Comparison of ENCODE assay signal across 21 cellular contexts in the genomic region with DNA sequence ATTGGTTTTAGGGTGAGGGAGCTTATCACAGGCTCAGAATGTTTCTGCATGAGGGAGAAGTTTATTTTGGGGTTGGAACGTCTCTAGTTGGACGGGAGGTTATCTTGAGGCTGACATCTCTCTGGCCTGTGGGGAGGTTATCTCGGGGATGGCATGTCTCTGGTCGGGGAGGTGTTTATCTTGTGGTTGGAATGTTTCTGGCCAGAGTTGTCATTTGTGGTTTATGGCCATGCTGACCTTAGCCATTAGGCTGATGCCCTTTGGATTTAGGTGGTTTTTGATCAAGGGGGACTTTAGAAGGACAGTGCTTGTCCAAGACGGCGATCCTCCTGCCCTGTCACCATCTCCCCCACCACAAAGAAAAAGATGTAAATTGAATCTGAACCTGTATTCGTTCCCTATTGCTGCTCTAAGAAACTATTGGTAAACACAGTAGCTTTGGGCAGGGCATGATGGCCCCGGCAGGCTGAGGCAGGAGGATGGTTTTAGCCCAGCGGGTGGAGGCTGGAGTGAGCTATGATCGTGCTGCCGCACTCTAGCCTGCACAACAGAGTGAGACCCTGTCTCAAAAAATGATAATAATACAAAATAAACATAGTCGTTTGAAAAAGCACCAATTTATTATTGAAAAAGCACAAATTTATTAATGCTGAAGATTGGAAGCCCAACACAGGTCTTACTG.
"Had no signal": no experiment of that assay in that cellular context is flagged by ENCODE, and none has a peak within 500 bp of the region (broad histone marks: within the 10 kb centered on the region; RNA-seq: fewer than 3 reads in every experiment).

No MANE protein-coding gene starts in this region.

- H3K4me1 Mint-ChIP-seq: neural crest cell; stimulated activated effector memory CD8-positive, alpha-beta T cell treated with anti-CD3 and anti-CD28 coated beads, Interleukin-12 subunit alpha, Interleukin-12 subunit beta, amount 100 ng/mL, for 72 hours had no signal

- FAIRE-seq: endothelial cell of umbilical vein, urothelium cell line had no signal

- H3K9me3 ChIP-seq: body of pancreas, thyroid gland had no signal

- DNase-seq: activated CD4-positive, alpha-beta T cell treated with anti-CD3 and anti-CD28 coated beads, Interleukin-2, amount 50 U/mL, for 48 hours; activated CD8-positive, alpha-beta memory T cell treated with anti-CD3 and anti-CD28 coated beads, Interleukin-2, amount 10 ng/mL, durations not matched to agents 7 days and 5 days; activated T-cell treated with anti-CD3 and anti-CD28 coated beads, Interleukin-2, amount 50 U/mL, for 1 hour; amygdala; body of pancreas; cerebellar nuclear complex; effector CD8-positive, alpha-beta T cell; foreskin keratinocyte; glutamatergic neuron; hypothalamus; kidney glomerular epithelial cell; sigmoid colon; stimulated activated CD4-positive, alpha-beta T cell treated with anti-CD3 and anti-CD28 coated beads, Interleukin-12 subunit alpha, Interleukin-12 subunit beta, amount 100 ng/mL, for 4 hours; stimulated activated CD4-positive, alpha-beta T cell treated with anti-CD3 and anti-CD28 coated beads, Interleukin-2, amount 100 ng/mL, for 24 hours; thyroid gland; WERI-Rb-1 had no signal

- H3K4me3 ChIP-seq: body of pancreas, sigmoid colon, thyroid gland had no signal

- H3K27ac ChIP-seq: body of pancreas, foreskin keratinocyte, sigmoid colon, thyroid gland, WERI-Rb-1 had no signal

- H3K27ac Mint-ChIP-seq: activated CD8-positive, alpha-beta memory T cell treated with anti-CD3 and anti-CD28 coated beads, Interleukin-2, amount 10 ng/mL, durations not matched to agents 7 days and 5 days; stimulated activated effector memory CD8-positive, alpha-beta T cell treated with anti-CD3 and anti-CD28 coated beads, Interleukin-12 subunit alpha, Interleukin-12 subunit beta, amount 100 ng/mL, for 72 hours had no signal

- H3K4me1 ChIP-seq: body of pancreas, foreskin keratinocyte, sigmoid colon had no signal

- ATAC-seq: activated CD8-positive, alpha-beta memory T cell treated with anti-CD3 and anti-CD28 coated beads, Interleukin-2, amount 10 ng/mL, durations not matched to agents 7 days and 5 days; activated naive CD4-positive, alpha-beta T cell treated with anti-CD3 and anti-CD28 coated beads, Interleukin-2, amount 50 U/mL, for 72 hours; body of pancreas; foreskin keratinocyte; stimulated activated effector memory CD8-positive, alpha-beta T cell treated with anti-CD3 and anti-CD28 coated beads, Interleukin-12 subunit alpha, Interleukin-12 subunit beta, amount 100 ng/mL, for 72 hours had no signal

- H3K36me3 ChIP-seq: sigmoid colon, thyroid gland, WERI-Rb-1 had no signal

- H3K27me3 Mint-ChIP-seq: activated CD8-positive, alpha-beta memory T cell treated with anti-CD3 and anti-CD28 coated beads, Interleukin-2, amount 10 ng/mL, durations not matched to agents 7 days and 5 days had no signal

- H3K4me3 Mint-ChIP-seq: activated CD8-positive, alpha-beta memory T cell treated with anti-CD3 and anti-CD28 coated beads, Interleukin-2, amount 10 ng/mL, durations not matched to agents 7 days and 5 days; neural crest cell; stimulated activated effector memory CD8-positive, alpha-beta T cell treated with anti-CD3 and anti-CD28 coated beads, Interleukin-12 subunit alpha, Interleukin-12 subunit beta, amount 100 ng/mL, for 72 hours had no signal

- H3K36me3 Mint-ChIP-seq: activated CD8-positive, alpha-beta memory T cell treated with anti-CD3 and anti-CD28 coated beads, Interleukin-2, amount 10 ng/mL, durations not matched to agents 7 days and 5 days; activated naive CD4-positive, alpha-beta T cell treated with anti-CD3 and anti-CD28 coated beads, Interleukin-2, amount 50 U/mL, for 72 hours; stimulated activated effector memory CD8-positive, alpha-beta T cell treated with anti-CD3 and anti-CD28 coated beads, Interleukin-12 subunit alpha, Interleukin-12 subunit beta, amount 100 ng/mL, for 72 hours had no signal

- H3K9me3 Mint-ChIP-seq: activated naive CD4-positive, alpha-beta T cell treated with anti-CD3 and anti-CD28 coated beads, Interleukin-2, amount 50 U/mL, for 72 hours; neural crest cell; stimulated activated effector memory CD8-positive, alpha-beta T cell treated with anti-CD3 and anti-CD28 coated beads, Interleukin-12 subunit alpha, Interleukin-12 subunit beta, amount 100 ng/mL, for 72 hours had no signal

- H3K27me3 ChIP-seq: body of pancreas, foreskin keratinocyte, sigmoid colon, thyroid gland had no signal
